27 cellular contexts compared by ENCODE assay signal in the genomic region with DNA sequence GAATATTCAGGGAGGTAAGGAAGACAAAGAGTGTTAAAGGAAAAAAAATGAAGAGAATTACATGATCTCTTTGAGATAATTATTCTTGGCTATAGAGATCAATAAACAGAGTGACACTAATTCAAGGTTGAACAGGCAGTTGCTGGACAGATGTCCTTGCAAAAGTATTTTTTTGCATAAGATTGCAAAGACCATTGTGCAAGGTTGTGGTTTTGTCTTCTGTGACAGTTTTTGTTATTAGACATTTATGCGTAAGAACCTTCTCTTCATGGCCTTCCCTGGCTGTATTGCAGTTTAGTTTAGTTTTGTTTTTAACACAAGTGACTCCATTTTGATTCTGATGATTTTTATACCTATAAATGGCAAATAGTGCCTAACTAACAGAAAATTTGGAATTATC.
"Had no signal": no experiment of that assay in that cellular context is flagged by ENCODE, and none has a peak within 500 bp of the region (broad histone marks: within the 10 kb centered on the region; RNA-seq: fewer than 3 reads in every experiment).

No MANE protein-coding gene starts in this region.

- H3K27me3 Mint-ChIP-seq: activated CD4-positive, alpha-beta memory T cell treated with anti-CD3 and anti-CD28 coated beads, Interleukin-2, amount 10 ng/mL, durations not matched to agents 7 days and 5 days; activated T-helper 17 cell treated with anti-CD3 and anti-CD28 coated beads, Interleukin-2, amount 50 U/mL, for 72 hours; brain; dendritic cell treated with granulocyte-macrophage colony-stimulating factor and Interleukin-4, amounts not matched to agents 40 ng/mL and 50 ng/mL, for 4 days; T-cell had no signal

- H3K4me1 ChIP-seq: SJSA1 had no signal

- H3K4me1 Mint-ChIP-seq: activated CD4-positive, alpha-beta memory T cell treated with anti-CD3 and anti-CD28 coated beads, Interleukin-2, amount 10 ng/mL, durations not matched to agents 7 days and 5 days; activated T-helper 17 cell treated with anti-CD3 and anti-CD28 coated beads, Interleukin-2, amount 50 U/mL, for 72 hours; brain had no signal

- H3K27ac Mint-ChIP-seq: activated CD4-positive, alpha-beta memory T cell treated with anti-CD3 and anti-CD28 coated beads, Interleukin-2, amount 10 ng/mL, durations not matched to agents 7 days and 5 days; activated naive CD4-positive, alpha-beta T cell treated with anti-CD3 and anti-CD28 coated beads for 36 hours; activated naive CD8-positive, alpha-beta T cell; activated T-helper 17 cell treated with anti-CD3 and anti-CD28 coated beads, Interleukin-2, amount 50 U/mL, for 72 hours; brain; dendritic cell treated with granulocyte-macrophage colony-stimulating factor and Interleukin-4, amounts not matched to agents 40 ng/mL and 50 ng/mL, for 4 days; T-cell had no signal

- H3K4me3 Mint-ChIP-seq: activated CD4-positive, alpha-beta memory T cell treated with anti-CD3 and anti-CD28 coated beads, Interleukin-2, amount 10 ng/mL, durations not matched to agents 7 days and 5 days; activated naive CD4-positive, alpha-beta T cell treated with anti-CD3 and anti-CD28 coated beads for 36 hours; activated naive CD8-positive, alpha-beta T cell; activated T-helper 17 cell treated with anti-CD3 and anti-CD28 coated beads, Interleukin-2, amount 50 U/mL, for 72 hours; brain; dendritic cell treated with granulocyte-macrophage colony-stimulating factor and Interleukin-4, amounts not matched to agents 40 ng/mL and 50 ng/mL, for 4 days; T-cell had no signal

- H3K4me3 ChIP-seq: cardiac muscle cell, SJSA1 had no signal

- H3K36me3 Mint-ChIP-seq: activated naive CD8-positive, alpha-beta T cell; brain; T-cell had no signal

- H3K27me3 ChIP-seq: cardiac muscle cell, SJSA1 had no signal

- H3K36me3 ChIP-seq: cardiac muscle cell, SJSA1 had no signal

- H3K27ac ChIP-seq: cardiac muscle cell, KMS-11, SJSA1, VCaP had no signal

- DNase-seq: activated CD4-positive, alpha-beta memory T cell treated with anti-CD3 and anti-CD28 coated beads, Interleukin-2, amount 10 ng/mL, durations not matched to agents 7 days and 5 days; activated CD4-positive, alpha-beta T cell treated with anti-CD3 and anti-CD28 coated beads, Interleukin-2, amount 50 U/mL, for 1 hour; activated CD4-positive, CD25-positive, alpha-beta regulatory T cell; activated gamma-delta T cell; activated naive CD4-positive, alpha-beta T cell treated with anti-CD3 and anti-CD28 coated beads for 36 hours; activated T-cell treated with anti-CD3 and anti-CD28 coated beads for 4 hours; activated T-cell treated with anti-CD3 and anti-CD28 coated beads, Interleukin-2, amount 50 U/mL, for 48 hours; amygdala; MM.1S; NCI-H1105; NCI-H187; NCI-H510A treated with DMSO at 0.1 percent for 48 hours; NCI-H69; NK-92 treated with Interleukin-12 subunit alpha and Interleukin-12 subunit beta, amount 100 ng/mL, for 24 hours; OCI-M1; RPMI8226; T-cell; T-helper 2 cell; T1000 had no signal
